8 cellular contexts compared by ENCODE assay signal in the genomic region with DNA sequence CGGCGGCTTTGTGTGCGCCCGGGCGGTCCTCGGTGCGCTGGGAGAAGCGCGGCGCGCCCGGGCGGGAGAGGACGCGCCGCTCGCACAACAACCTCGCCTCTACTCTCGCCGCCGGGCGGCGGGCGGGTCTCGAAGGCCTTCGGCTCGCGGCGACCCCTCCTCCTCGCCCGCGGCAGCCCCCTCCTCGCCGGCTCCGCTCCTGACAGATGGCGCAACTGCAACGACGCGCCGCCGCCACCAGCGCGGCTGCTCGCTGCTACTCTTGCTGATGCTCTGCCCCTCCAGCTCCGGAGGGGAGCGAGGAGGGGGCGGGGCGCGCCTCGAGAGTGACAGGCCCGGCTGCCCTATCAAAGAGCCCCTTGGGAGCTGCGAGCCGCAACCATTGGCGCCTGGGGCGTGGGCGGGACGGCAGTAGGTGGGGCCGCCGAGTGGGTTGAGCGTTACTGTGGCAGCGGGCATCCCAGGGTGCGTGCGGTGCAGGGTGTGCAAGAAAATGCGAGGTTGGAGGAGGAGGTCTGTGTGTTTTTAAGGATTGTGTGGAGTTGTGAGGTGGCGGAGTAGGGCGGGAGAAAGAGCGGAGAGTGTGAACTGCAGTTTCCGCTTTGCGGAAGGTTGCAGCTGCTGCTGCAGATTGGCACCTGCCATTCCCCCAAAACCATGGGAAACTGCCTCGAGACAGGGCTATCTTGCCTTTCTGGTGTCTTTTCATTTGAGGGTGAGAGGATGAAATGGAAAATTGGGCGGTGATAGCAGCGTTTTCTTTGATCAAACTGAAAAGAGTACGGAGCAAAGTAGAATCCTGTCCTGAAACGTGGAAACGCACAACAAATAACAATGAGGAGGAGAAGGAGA. TPM values are rescaled to one million over a fixed set of nuclear protein-coding genes. Genes with fewer than 3 reads are reported as not detected.
DNase-seq lines count a peak whose midpoint lies in the region; ATAC-seq and TF ChIP-seq lines count a peak whose summit lies in the region.

A gene (minus strand): TSS at position 275 of the 852 bp plus-strand sequence. CDS start 153,401 bp downstream, outside the sequence.

- peak within 1 kb of the TSS; percentile 95 to 96 for H3K27ac Mint-ChIP-seq in T-cell

- H3K9me3 Mint-ChIP-seq in T-cell = no peaks in the 10 kb centered on the region

- peak; percentile 76 to 97 for TF ChIP-seq POLR2A in heart left ventricle (IDR thresholded peaks at IDR 0.05)
- peak in 2 of 4 donors; percentile 87 to 90 for TF ChIP-seq POLR2A in upper lobe of left lung (IDR thresholded peaks at IDR 0.05)

- TF ChIP-seq CTCF in GM12874 (IDR thresholded peaks at IDR 0.05; ENCODE audit: insufficient read depth, low read depth, low read length) (peak; percentile 59; the same call in 1 of the 2 replicates), heart left ventricle (IDR thresholded peaks at IDR 0.05) (peak in 11 of 12 donors; percentile 10 to 62 (median 46)), upper lobe of left lung (IDR thresholded peaks at IDR 0.05) (peak; percentile 44 to 94 (median 78))

- H3K27ac ChIP-seq in adipose tissue (ENCODE audit: low read depth, low read length) (peak within 1 kb of the TSS; percentile 65), heart left ventricle (peak within 1 kb of the TSS; percentile 79 to 90 (median 84)), upper lobe of left lung (peak within 1 kb of the TSS; percentile 82 to 94 (median 84))

- DNase-seq in NCI-H1436 treated with DMSO at 0.1 percent for 48 hours (lab: John Stamatoyannopoulos, UW) (peak; percentile 93), T-cell (peak; percentile 95 to 99 (median 98)), heart left ventricle (peak; percentile 98 to 99 (median 99)), posterior cingulate gyrus (peak; percentile 97 to 100 (median 99)), upper lobe of left lung (peak; percentile 96 to 100)

- CTCF ChIA-PET in T-cell (lab: Charles Lee) = interaction anchor here (0.6 to 2.0 kb wide), 14 partner anchors 17 to 614 kb away, joined by 3 to 12 read pairs (median 4); a partner anchor contains a TSS

- H3K36me3 Mint-ChIP-seq in T-cell = peaks cover 4% of the 10 kb centered on the region

- ATAC-seq in HG02840 (IDR thresholded peaks at IDR 0.05; ENCODE audit: low FRiP score, unreplicated experiment) (peak; percentile 99), T-cell (replicated peaks in 1 of 4) (peak; percentile 88 to 94 (median 92)), heart left ventricle (peak; percentile 99 to 100 (median 100)), upper lobe of left lung (ENCODE audit: low FRiP score in 2 of 2) (peak; percentile 99)

- POLR2A ChIA-PET in T-cell (lab: Charles Lee) = interaction anchor here (0.6 to 1.8 kb wide), 11 partner anchors 22 to 201 kb away, joined by 3 to 11 read pairs (median 3); no protein-coding TSS in a partner anchor

- H3K4me3 ChIP-seq in heart left ventricle = peak within 1 kb of the TSS; percentile 62 to 90 (median 80)
- peak within 1 kb of the TSS; percentile 75 to 87 (median 79) for H3K4me3 ChIP-seq in upper lobe of left lung

- no peak for TF ChIP-seq EP300 in upper lobe of left lung (IDR thresholded peaks at IDR 0.05)

- H3K9me3 ChIP-seq in heart left ventricle (no peaks in the 10 kb centered on the region), upper lobe of left lung (no peaks in the 10 kb centered on the region)

- peaks cover 0 to 40% (median 26%) of the 10 kb centered on the region in 12 donors for H3K4me1 ChIP-seq in heart left ventricle
- peaks cover 11 to 32% (median 22%) of the 10 kb centered on the region in 4 donors for H3K4me1 ChIP-seq in upper lobe of left lung

- whole genome bisulfite sequencing in adipose tissue, 3 donors = 0 to 1% (median 0%) methylated on average over 45 to 75 of the region's 75 CpGs
- 0 to 1% (median 0%) methylated on average over 28 to 75 of the region's 75 CpGs for WGBS in heart left ventricle, 4 donors
- 0% methylated on average over 17 to 21 of the region's 75 CpGs for WGBS in upper lobe of left lung, 2 donors

- H3K4me3 Mint-ChIP-seq in T-cell = peak within 1 kb of the TSS; percentile 96 to 99 (median 98)

- intact Hi-C loops in heart left ventricle (cut with DNase I) (loop anchor here in 9 of 10 donors (1.0 to 10.0 kb wide), 13 partner anchors 41 to 166 kb away; no protein-coding TSS in a partner anchor), posterior cingulate gyrus (cut with DNase I) (loop anchor here (2.0 to 10.0 kb wide), 3 partner anchors 59 to 163 kb away; no protein-coding TSS in a partner anchor)

- H3K36me3 ChIP-seq in heart left ventricle = no peaks in the 10 kb centered on the region
- no peaks in the 10 kb centered on the region for H3K36me3 ChIP-seq in upper lobe of left lung

- H3K27me3 Mint-ChIP-seq in T-cell = no peaks in the 10 kb centered on the region

- peaks cover 41 to 49% (median 45%) of the 10 kb centered on the region in 3 donors for H3K4me1 Mint-ChIP-seq in T-cell

- H3K27me3 ChIP-seq in heart left ventricle (no peaks in the 10 kb centered on the region), upper lobe of left lung (peaks cover 0 to 14% (median 2%) of the 10 kb centered on the region in 4 donors)

RNA-seq across cellular contexts. Expression of the gene that starts here (rescaled TPM):
- total RNA-seq in T-cell = 100 to 1,000 TPM; 466 to 573 (median 534) TPM
- polyA plus RNA-seq in adipose tissue = 100 to 1,000 TPM in 1 of 3 donors, 10 to 100 TPM in 1, 1 to 10 TPM in 1; 9.5 to 103 (median 56.7) TPM
- total RNA-seq in heart left ventricle = 10 to 100 TPM; 28.1 to 72.4 (median 56.6) TPM
- 10 to 100 TPM; 14.7 to 29.4 TPM for polyA plus RNA-seq in heart left ventricle
- total RNA-seq in upper lobe of left lung = 100 to 1,000 TPM in 4 of 6 donors, 10 to 100 TPM in 2; 69.1 to 181 (median 113) TPM

Comparison
In these comparisons a context has a peak if more than half of its experiments do, and no peak if none do; other contexts are left out.
1. Peak in every context shown above with its lines: DNase-seq, ATAC-seq, H3K4me3 ChIP-seq and H3K27ac ChIP-seq.